ENCODE assay signal across 15 cellular contexts in genomic region chr17:15268003-15268402, GRCh38. TPM values are rescaled to one million over a fixed set of nuclear protein-coding genes. Genes with fewer than 3 reads are reported as not detected.
DNase-seq lines count a peak whose midpoint lies in the region; ATAC-seq and TF ChIP-seq lines count a peak whose summit lies in the region.
"Had no signal": no experiment of that assay in that cellular context is flagged by ENCODE, and none has a peak within 500 bp of the region (broad histone marks: within the 10 kb centered on the region; RNA-seq: fewer than 3 reads in every experiment).

No MANE protein-coding gene starts in this region.

- H3K4me3 Mint-ChIP-seq in HFFc6 = no peak overlapping the region
- H3K4me3 Mint-ChIP-seq: CD4-positive, CD25-positive, alpha-beta regulatory T cell; IgD-negative memory B cell had no signal

- H2AFZ ChIP-seq in osteoblast (ENCODE audit: low read length) = no peak overlapping the region

- peaks cover 9% of the 10 kb centered on the region for H3K79me2 ChIP-seq in osteoblast (ENCODE audit: insufficient read depth, low read length)

- no peak for ATAC-seq in HG03439 (IDR thresholded peaks at IDR 0.05; ENCODE audit: unreplicated experiment)
- ATAC-seq: A549, HCT116 had no signal

- H3K4me1 ChIP-seq in osteoblast (ENCODE audit: insufficient read depth, low read length) = peaks cover 48% of the 10 kb centered on the region

- H3K36me3 Mint-ChIP-seq in HFFc6 (ENCODE audit: low read depth) = no peaks in the 10 kb centered on the region
- H3K36me3 Mint-ChIP-seq: CD4-positive, CD25-positive, alpha-beta regulatory T cell; IgD-negative memory B cell had no signal

- peaks cover 7% of the 10 kb centered on the region for H3K27me3 ChIP-seq in osteoblast (ENCODE audit: insufficient read depth, low read length)

- H3K4me1 Mint-ChIP-seq in HFFc6 (ENCODE audit: low read depth) = peaks cover 28% of the 10 kb centered on the region

- H3K4me2 ChIP-seq in osteoblast (ENCODE audit: insufficient read depth, low read length) = no peak overlapping the region
- H3K4me2 ChIP-seq: A549; BLaER1 treated with 17β-estradiol and CSF1 and Interleukin-3, amounts not matched to agents 10 nM and 100 nM had no signal

- H3K9me3 Mint-ChIP-seq in HFFc6 = no peaks in the 10 kb centered on the region

- peak overlapping the region; percentile 10 for H3K27ac ChIP-seq in temporal lobe (ENCODE audit: low read depth, low read length)
- H3K27ac ChIP-seq in osteoblast (ENCODE audit: low read depth, low read length) = no peak overlapping the region
- H3K27ac ChIP-seq: BLaER1 treated with 17β-estradiol and CSF1 and Interleukin-3, amounts not matched to agents 10 nM and 100 nM had no signal

- no peaks in the 10 kb centered on the region for H4K20me1 ChIP-seq in osteoblast (ENCODE audit: insufficient read depth, low read length)
- H4K20me1 ChIP-seq: BLaER1 treated with 17β-estradiol and CSF1 and Interleukin-3, amounts not matched to agents 10 nM and 100 nM had no signal

- DNase-seq in HFFc6 (no peak), fibroblast of villous mesenchyme (ENCODE audit: low read depth) (no peak), osteoblast (ENCODE audit: insufficient read length, low spot score, missing footprints) (no peak), T-helper 9 cell (no peak)
- DNase-seq: AML-193; CD4-positive, CD25-positive, alpha-beta regulatory T cell; DMS53; GF-D8 had no signal

- H3K9me3 ChIP-seq in osteoblast (ENCODE audit: low read depth, low read length) = no peaks in the 10 kb centered on the region
- H3K9me3 ChIP-seq: A549; BLaER1 treated with 17β-estradiol and CSF1 and Interleukin-3, amounts not matched to agents 10 nM and 100 nM had no signal

- H3K27ac Mint-ChIP-seq in HFFc6 = no peak overlapping the region
- H3K27ac Mint-ChIP-seq: CD4-positive, CD25-positive, alpha-beta regulatory T cell; IgD-negative memory B cell had no signal

- TF ChIP-seq CTCF in HFFc6 (IDR thresholded peaks at IDR 0.05) = peak; percentile 22; the same call in 1 of the 2 replicates
- TF ChIP-seq CTCF in fibroblast of villous mesenchyme (IDR thresholded peaks at IDR 0.05; ENCODE audit: insufficient read depth, low read depth, low read length) = peak; percentile 12
- no peak for TF ChIP-seq CTCF in osteoblast (IDR thresholded peaks at IDR 0.05; ENCODE audit: extremely low read depth, low read depth, low read length)

- no peaks in the 10 kb centered on the region for H3K36me3 ChIP-seq in osteoblast (ENCODE audit: insufficient read depth, low read length)
- H3K36me3 ChIP-seq: BLaER1 treated with 17β-estradiol and CSF1 and Interleukin-3, amounts not matched to agents 10 nM and 100 nM had no signal

- peaks cover 32% of the 10 kb centered on the region for H3K27me3 Mint-ChIP-seq in HFFc6 (ENCODE audit: insufficient read depth)

- H3K4me3 ChIP-seq in fibroblast of villous mesenchyme (ENCODE audit: low read depth, low read length) = no peak overlapping the region
- H3K4me3 ChIP-seq in osteoblast (ENCODE audit: insufficient read depth, low read length) = no peak overlapping the region
- H3K4me3 ChIP-seq: A549; BLaER1 treated with 17β-estradiol and CSF1 and Interleukin-3, amounts not matched to agents 10 nM and 100 nM had no signal

RNA-seq across cellular contexts. Expression of gene PMP22, which starts 2.9 kb away (rescaled TPM):
- total RNA-seq in HFFc6 (2021; fragmentation: NEBNext Ultra II Directional; extraction: Animal tissue kit (Norgen Biotek cat#: 25700)) = 10 to 100 TPM; 28.0 to 42.9 (median 34.0) TPM
- total RNA-seq in fibroblast of villous mesenchyme (23.2 and 38.0 TPM in 2 replicates), temporal lobe (9.1 TPM), osteoblast (151 and 163 TPM in 2 replicates)
- total RNA-seq: CD4-positive, CD25-positive, alpha-beta regulatory T cell; HT-29 had no signal
